ENCODE assay signal across 14 cellular contexts in the genomic region with DNA sequence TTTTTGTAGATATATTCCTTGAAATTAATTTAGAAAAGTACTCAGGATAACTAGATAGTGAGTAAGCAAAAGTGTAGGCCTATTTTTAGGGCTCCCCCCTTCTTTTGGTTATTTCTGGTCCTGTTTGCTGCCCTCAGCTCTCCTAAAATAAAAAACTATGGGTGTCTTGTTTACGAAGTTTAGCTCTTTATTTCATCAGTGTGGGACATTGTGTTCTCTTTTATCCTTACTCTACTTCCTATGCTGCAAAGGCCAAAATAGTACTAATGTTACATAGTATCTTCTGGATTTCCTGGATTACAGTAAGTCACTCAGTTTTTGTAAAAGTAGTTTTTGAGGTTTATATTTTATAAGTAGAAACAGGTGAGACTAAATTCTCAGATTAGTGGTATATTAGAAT. TPM values are rescaled to one million over a fixed set of nuclear protein-coding genes. Genes with fewer than 3 reads are reported as not detected.
DNase-seq lines count a peak whose midpoint lies in the region; ATAC-seq, FAIRE-seq and TF ChIP-seq lines count a peak whose summit lies in the region.
"Had no signal": no experiment of that assay in that cellular context is flagged by ENCODE, and none has a peak within 500 bp of the region (broad histone marks: within the 10 kb centered on the region; RNA-seq: fewer than 3 reads in every experiment).

No MANE protein-coding gene starts in this region.

- H4K20me1 ChIP-seq in HepG2 (ENCODE audit: insufficient read depth, low read length): no peaks in the 10 kb centered on the region

- H2AFZ ChIP-seq in HepG2 (ENCODE audit: low read length): no peak overlapping the region

- peaks cover 0 to 7% (median 1%) of the 10 kb centered on the region in 4 donors for H3K4me1 ChIP-seq in liver (ENCODE audit: control insufficient read depth in 4 of 4, insufficient read depth in 4 of 4, low read length in 3 of 4)
- H3K4me1 ChIP-seq in HepG2 (ENCODE audit: insufficient read depth, low read length): peaks cover 6% of the 10 kb centered on the region; the same call in 1 of the 2 replicates
- peaks cover 13% of the 10 kb centered on the region for H3K4me1 ChIP-seq in ovary (ENCODE audit: insufficient read depth)
- H3K4me1 ChIP-seq in aorta (ENCODE audit: control insufficient read depth in 1 of 2, insufficient read depth in 2 of 2, low read length in 2 of 2): peaks cover 0 to 3% of the 10 kb centered on the region in 2 donors

- TF ChIP-seq RAD21 in liver (IDR thresholded peaks at IDR 0.05) (no peak), HepG2 (CRISPR knock-in tag; IDR thresholded peaks at IDR 0.05) (no peak)

- POLR2A ChIA-PET in HepG2 (lab: Yijun Ruan, JAX): no interaction called here

- peaks cover 0 to 4% (median under 1%) of the 10 kb centered on the region in 4 donors for H3K9me3 ChIP-seq in liver (ENCODE audit: control insufficient read depth in 4 of 4, low read length in 3 of 4)
- H3K9me3 ChIP-seq in HepG2 (ENCODE audit: low read length): peaks cover 12% of the 10 kb centered on the region
- peaks cover 0 to 3% of the 10 kb centered on the region in 2 donors for H3K9me3 ChIP-seq in ovary
- H3K9me3 ChIP-seq in aorta (ENCODE audit: control insufficient read depth, low read length): no peaks in the 10 kb centered on the region

- intact Hi-C loops in HepG2 (cut with micrococcal nuclease; ENCODE audit: unreplicated experiment): no loop called here
- intact Hi-C loops in ovary (cut with DNase I): no loop called here
- intact Hi-C loops in aorta (cut with DNase I): no loop called here

- H3K27me3 ChIP-seq in liver (ENCODE audit: control insufficient read depth in 4 of 4, insufficient read depth in 4 of 4, low read length in 3 of 4) (no peaks in the 10 kb centered on the region), HepG2 (ENCODE audit: control insufficient read depth in 1 of 2, insufficient read depth in 2 of 2, low read length in 2 of 2) (no peaks in the 10 kb centered on the region), ovary (no peaks in the 10 kb centered on the region), aorta (ENCODE audit: control insufficient read depth in 1 of 2, insufficient read depth in 2 of 2, low read length in 1 of 2) (no peaks in the 10 kb centered on the region)

- no peak overlapping the region for H3K4me2 ChIP-seq in HepG2 (ENCODE audit: low read depth, low read length)

- H3K4me3 ChIP-seq in liver (ENCODE audit: low read depth in 1 of 3, low read length in 3 of 3) (no peak overlapping the region), HepG2 (replicated peaks in 1 of 3; ENCODE audit: insufficient read depth in 1 of 3, low read depth in 2 of 3, low read length in 3 of 3) (no peak overlapping the region), fibroblast of villous mesenchyme (ENCODE audit: low read depth, low read length) (no peak overlapping the region), ovary (no peak overlapping the region), aorta (ENCODE audit: low read length in 2 of 2) (no peak overlapping the region)
- H3K4me3 ChIP-seq: lung had no signal

- H3K27ac ChIP-seq in liver (ENCODE audit: low read depth in 1 of 2, low read length in 2 of 2) (peak overlapping the region in 1 of 2 donors; percentile 16), HepG2 (ENCODE audit: extremely low read length, insufficient read depth, low read length) (no peak overlapping the region), ovary (peak overlapping the region in 1 of 2 donors; percentile 17), aorta (ENCODE audit: low read depth in 1 of 2, low read length in 2 of 2) (no peak overlapping the region)

- H3K9ac ChIP-seq in liver (ENCODE audit: low read depth in 1 of 2, low read length in 2 of 2): peak overlapping the region in 1 of 2 donors; percentile 12
- no peak overlapping the region for H3K9ac ChIP-seq in HepG2 (ENCODE audit: insufficient read depth, low read depth, low read length)

- H3K36me3 ChIP-seq in liver (ENCODE audit: control insufficient read depth in 4 of 4, insufficient read depth in 3 of 4, low read depth in 1 of 4, low read length in 3 of 4) (no peaks in the 10 kb centered on the region), HepG2 (replicated peaks in 1 of 2; ENCODE audit: control insufficient read depth in 1 of 2, insufficient read depth in 2 of 2, low read length in 2 of 2) (peaks cover 0 to 12% of the 10 kb centered on the region in 2 experiments; a peak in 3 of 5 replicates), ovary (no peaks in the 10 kb centered on the region), aorta (ENCODE audit: control insufficient read depth in 1 of 2, insufficient read depth in 2 of 2, low read length in 1 of 2) (no peaks in the 10 kb centered on the region)

- TF ChIP-seq EP300 in HepG2 (IDR thresholded peaks at IDR 0.05; ENCODE audit: low read depth in 2 of 2, low read length in 2 of 2) (no peak), HepG2 (CRISPR knock-in tag; IDR thresholded peaks at IDR 0.05; ENCODE audit: borderline replicate concordance) (no peak), ovary (IDR thresholded peaks at IDR 0.05) (peak; percentile 81)

- in situ Hi-C loops in HepG2 (cut with HindIII; ENCODE audit: extremely low pct_ligation_motif_present, low pct_unique_long_range_greater_than_20kb): no loop called here

- FAIRE-seq in HepG2 (lab: Jason Lieb, UNC): no peak

- H3K79me2 ChIP-seq in HepG2 (ENCODE audit: insufficient read depth, low read length): peaks cover 75% of the 10 kb centered on the region

- no TSS peak for BruUV-seq in HepG2 (replicated peaks; lab: Mats Ljungman, UMichigan)

- CTCF ChIA-PET in HepG2 (lab: Yijun Ruan, JAX; ENCODE audit: low intra/inter-chr PET ratio, low total read pairs): no interaction called here

- WGBS in liver: 43% methylated on average over 1 of the region's 1 CpG
- WGBS in HepG2 (ENCODE audit: low lambda C conversion rate): 90% methylated on average over 1 of the region's 1 CpG
- 4 to 6% (median 5%) methylated on average over 1 of the region's 1 CpG for WGBS in ovary, 3 donors
- whole genome bisulfite sequencing in aorta, 2 donors: 3 to 4% methylated on average over 1 of the region's 1 CpG

- no peak for TF ChIP-seq CTCF in liver (IDR thresholded peaks at IDR 0.05; ENCODE audit: low read depth, low read length, missing input control)
- no peak for TF ChIP-seq CTCF in HepG2 (CRISPR knock-in tag; IDR thresholded peaks at IDR 0.05)
- no peak for TF ChIP-seq CTCF in fibroblast of villous mesenchyme (IDR thresholded peaks at IDR 0.05; ENCODE audit: insufficient read depth, low read depth, low read length)
- TF ChIP-seq CTCF in ovary (IDR thresholded peaks at IDR 0.05): no peak

- no peak for ATAC-seq in HepG2
- peak; percentile 59 for ATAC-seq in aorta (ENCODE audit: low FRiP score)
- no peak for ATAC-seq in GM18861 (IDR thresholded peaks at IDR 0.05; ENCODE audit: unreplicated experiment)
- ATAC-seq: Panc1 had no signal

- DNase-seq in HepG2 (ENCODE audit: low spot score) (no peak), fibroblast of villous mesenchyme (ENCODE audit: low read depth) (peak; percentile 58), ovary (no peak), aorta (no peak), NCI-H2196 treated with DMSO at 0.1 percent for 48 hours (lab: John Stamatoyannopoulos, UW; ENCODE audit: unreplicated experiment) (no peak), T-helper 1 cell (no peak)
- DNase-seq: activated CD4-positive, alpha-beta memory T cell treated with anti-CD3 and anti-CD28 coated beads for 36 hours; activated effector memory CD4-positive, alpha-beta T cell treated with anti-CD3 and anti-CD28 coated beads, Interleukin-2, amount 50 U/mL, for 16 hours; glutamatergic neuron; NCI-H345 had no signal

- TF ChIP-seq POLR2A in HepG2 (IDR thresholded peaks at IDR 0.05; ENCODE audit: insufficient read depth in 1 of 2, low read depth in 2 of 2, low read length in 2 of 2) (no peak), ovary (IDR thresholded peaks at IDR 0.05) (no peak)

TF ChIP-seq in liver, 16 proteins besides CTCF, POLR2A, EP300 and RAD21 (continues in another document):
- TF ChIP-seq SP1 (IDR thresholded peaks at IDR 0.05): peak; percentile 82

TF ChIP-seq in HepG2, 621 proteins besides CTCF, POLR2A, EP300 and RAD21 (continues in another document):
- TF ChIP-seq, protein P1, sequence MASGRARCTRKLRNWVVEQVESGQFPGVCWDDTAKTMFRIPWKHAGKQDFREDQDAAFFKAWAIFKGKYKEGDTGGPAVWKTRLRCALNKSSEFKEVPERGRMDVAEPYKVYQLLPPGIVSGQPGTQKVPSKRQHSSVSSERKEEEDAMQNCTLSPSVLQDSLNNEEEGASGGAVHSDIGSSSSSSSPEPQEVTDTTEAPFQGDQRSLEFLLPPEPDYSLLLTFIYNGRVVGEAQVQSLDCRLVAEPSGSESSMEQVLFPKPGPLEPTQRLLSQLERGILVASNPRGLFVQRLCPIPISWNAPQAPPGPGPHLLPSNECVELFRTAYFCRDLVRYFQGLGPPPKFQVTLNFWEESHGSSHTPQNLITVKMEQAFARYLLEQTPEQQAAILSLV (CRISPR knock-in tag; IDR thresholded peaks at IDR 0.05; ENCODE audit: borderline replicate concordance): no peak

RNA-seq across cellular contexts. Expression of a gene that starts 15.4 kb away (rescaled TPM):
- total RNA-seq in liver: 10 to 100 TPM; 29.1 to 49.0 TPM
- polyA plus RNA-seq in liver: 1 to 10 TPM; 4.5 to 8.7 TPM
- 35.9 and 46.6 TPM in 2 replicates for total RNA-seq in HepG2 (2016; rRNA removed; fragmentation: Illumina TruSeq; extraction: Trizol)
- total RNA-seq in HepG2 (2016; cell fraction: cytosol; rRNA removed; fragmentation: Illumina TruSeq; extraction: Trizol; ENCODE audit: low read depth): 13.1 and 13.7 TPM in 2 replicates
- total RNA-seq in HepG2 (2016; cell fraction: insoluble cytoplasmic fraction; rRNA removed; fragmentation: Illumina TruSeq; extraction: Trizol): 32.1 and 46.7 TPM in 2 replicates
- 15.1 and 16.1 TPM in 2 replicates for total RNA-seq in HepG2 (2016; cell fraction: membrane; rRNA removed; fragmentation: Illumina TruSeq; extraction: Trizol)
- 45.6 and 46.3 TPM in 2 replicates for total RNA-seq in HepG2 (2016; cell fraction: nucleus; rRNA removed; fragmentation: Illumina TruSeq; extraction: Trizol)
- polyA plus RNA-seq in HepG2 (2011; rRNA removed): 6.1 and 7.6 TPM in 2 replicates
- 3.3 and 5.5 TPM in 2 replicates for polyA plus RNA-seq in HepG2 (2011; cell fraction: cytosol; rRNA removed)
- polyA plus RNA-seq in HepG2 (2011; cell fraction: nucleus; rRNA removed): 5.1 and 6.1 TPM in 2 replicates
- 10.6 and 13.8 TPM in 2 replicates for polyA plus RNA-seq in HepG2 (2012)
- 0.24 and 0.28 TPM in 2 replicates for polyA plus RNA-seq in HepG2 (2016; cell fraction: cytosol; fragmentation: Illumina TruSeq; extraction: Trizol; ENCODE audit: low read depth)
- polyA plus RNA-seq in HepG2 (2016; cell fraction: insoluble cytoplasmic fraction; fragmentation: Illumina TruSeq; extraction: Trizol; ENCODE audit: low read depth): 13.0 and 15.4 TPM in 2 replicates
- 1.1 TPM in 2 replicates for polyA plus RNA-seq in HepG2 (2016; cell fraction: membrane; fragmentation: Illumina TruSeq; extraction: Trizol; ENCODE audit: low read depth)
- 17.2 and 17.7 TPM in 2 replicates for polyA plus RNA-seq in HepG2 (2016; cell fraction: nucleus; fragmentation: Illumina TruSeq; extraction: Trizol; ENCODE audit: insufficient read depth, low read depth)
- polyA minus RNA-seq in HepG2 (2011; rRNA and poly(A)+ RNA removed; ENCODE audit: low replicate concordance): 14.7 and 47.0 TPM in 2 replicates
- polyA minus RNA-seq in HepG2 (2011; cell fraction: cytosol; rRNA and poly(A)+ RNA removed): 26.8 and 27.3 TPM in 2 replicates
- polyA minus RNA-seq in HepG2 (2011; cell fraction: nucleus; rRNA and poly(A)+ RNA removed): 52.7 and 66.4 TPM in 2 replicates
- total RNA-seq in fibroblast of villous mesenchyme: 58.9 and 72.1 TPM in 2 replicates
- 10 to 100 TPM; 38.7 to 69.4 (median 55.2) TPM for total RNA-seq in ovary
- 10 to 100 TPM in 1 of 2 donors, 1 to 10 TPM in 1; 7.9 to 16.2 TPM for polyA plus RNA-seq in ovary
- 10 to 100 TPM; 52.6 to 61.3 TPM for total RNA-seq in aorta
- polyA plus RNA-seq in aorta: 1 to 10 TPM; 4.3 to 6.3 TPM
